Comparison of ENCODE assay signal across 8 cellular contexts in the genomic region with DNA sequence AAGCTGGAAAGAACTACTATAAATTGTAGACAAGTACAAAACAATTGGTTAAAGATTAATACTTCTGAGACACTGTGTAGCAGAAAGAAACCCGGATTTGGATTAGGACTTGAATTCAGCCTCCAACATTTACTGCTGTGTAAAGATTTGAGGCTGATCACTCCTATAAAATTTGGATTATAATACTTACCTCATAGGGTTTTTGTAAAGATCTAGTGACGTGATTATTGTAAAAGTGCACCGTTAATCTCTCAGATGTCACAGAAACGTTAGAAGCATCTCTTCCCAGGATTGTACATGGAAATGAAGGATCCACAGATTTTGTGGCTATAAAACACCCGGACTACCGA. TPM values are rescaled to one million over a fixed set of nuclear protein-coding genes. Genes with fewer than 3 reads are reported as not detected.
DNase-seq lines count a peak whose midpoint lies in the region; ATAC-seq and FAIRE-seq lines count a peak whose summit lies in the region.

No MANE protein-coding gene starts in this region.

- peak overlapping the region; percentile 86 for H3K4me3 ChIP-seq in skeletal muscle satellite cell (ENCODE audit: low read length)

- no peak for FAIRE-seq in urothelium cell line (lab: Jason Lieb, UNC)

- peaks cover 1% of the 10 kb centered on the region for H3K27me3 Mint-ChIP-seq in IgD-negative memory B cell
- no peaks in the 10 kb centered on the region for H3K27me3 Mint-ChIP-seq in effector memory CD8-positive, alpha-beta T cell

- peak overlapping the region; percentile 55 to 99 (median 93) for H3K27ac Mint-ChIP-seq in IgD-negative memory B cell
- peak overlapping the region; percentile 99 to 100 for H3K27ac Mint-ChIP-seq in effector memory CD8-positive, alpha-beta T cell

- H3K36me3 Mint-ChIP-seq in IgD-negative memory B cell, result peaks cover 5% of the 10 kb centered on the region
- H3K36me3 Mint-ChIP-seq in effector memory CD8-positive, alpha-beta T cell (ENCODE audit: insufficient read depth), result peaks cover 9% of the 10 kb centered on the region

- H3K4me3 Mint-ChIP-seq in IgD-negative memory B cell, result peak overlapping the region; percentile 97 to 100 (median 98)
- peak overlapping the region; percentile 99 to 100 for H3K4me3 Mint-ChIP-seq in effector memory CD8-positive, alpha-beta T cell

- H3K4me1 Mint-ChIP-seq in IgD-negative memory B cell, result peaks cover 13 to 26% (median 22%) of the 10 kb centered on the region in 3 donors
- H3K4me1 Mint-ChIP-seq in effector memory CD8-positive, alpha-beta T cell (ENCODE audit: low read depth in 2 of 2), result peaks cover 12 to 18% of the 10 kb centered on the region in 2 donors

- in situ Hi-C loops in KBM-7 (cut with MboI; ENCODE audit: low pct_unique_long_range_greater_than_20kb, low sequenced_read_pairs), result no loop called here

- H3K9me3 ChIP-seq in skeletal muscle satellite cell (replicated peaks; ENCODE audit: low read length), result no peaks in the 10 kb centered on the region

- H3K27me3 ChIP-seq in skeletal muscle satellite cell (ENCODE audit: control insufficient read depth, insufficient read depth, low read length), result peaks cover 3% of the 10 kb centered on the region

- no peak for DNase-seq in effector memory CD8-positive, alpha-beta T cell
- no peak for DNase-seq in urothelium cell line (ENCODE audit: low spot score)
- DNase-seq in DMS 273 (lab: John Stamatoyannopoulos, UW; ENCODE audit: unreplicated experiment), result no peak
- no peak for DNase-seq in KBM-7

- no peaks in the 10 kb centered on the region for H3K9me3 Mint-ChIP-seq in IgD-negative memory B cell
- H3K9me3 Mint-ChIP-seq in effector memory CD8-positive, alpha-beta T cell, result no peaks in the 10 kb centered on the region

- ATAC-seq in GM19395 (IDR thresholded peaks at IDR 0.05; ENCODE audit: unreplicated experiment), result peak; percentile 41
- ATAC-seq in effector memory CD8-positive, alpha-beta T cell (replicated peaks), result no peak
- ATAC-seq in GM21367 (IDR thresholded peaks at IDR 0.05; ENCODE audit: unreplicated experiment), result no peak

- H3K4me1 ChIP-seq in skeletal muscle satellite cell (ENCODE audit: control insufficient read depth, insufficient read depth, low read length), result peaks cover 10% of the 10 kb centered on the region

- H3K36me3 ChIP-seq in skeletal muscle satellite cell (ENCODE audit: insufficient read depth, low read length), result peaks cover 3% of the 10 kb centered on the region

- peak overlapping the region; percentile 56 for H3K4me2 ChIP-seq in skeletal muscle satellite cell (ENCODE audit: low read length)

- no peak overlapping the region for H3K9ac ChIP-seq in skeletal muscle satellite cell (ENCODE audit: low read depth, low read length)

RNA-seq across cellular contexts. Expression of gene HIKESHI, which starts 0.3 kb away (rescaled TPM):
- polyA plus RNA-seq in IgD-negative memory B cell, result 75.7 TPM
- 67.5 and 70.2 TPM in 2 replicates for total RNA-seq in skeletal muscle satellite cell (2012; rRNA removed)

RNA-seq across cellular contexts. Expression of gene EED, which starts 57.2 kb away (rescaled TPM):
- polyA plus RNA-seq in IgD-negative memory B cell, result 20.2 TPM
- total RNA-seq in skeletal muscle satellite cell (2012; rRNA removed), result 14.4 and 16.2 TPM in 2 replicates
